Comparison of ENCODE assay signal across 1 cellular context in the genomic region with DNA sequence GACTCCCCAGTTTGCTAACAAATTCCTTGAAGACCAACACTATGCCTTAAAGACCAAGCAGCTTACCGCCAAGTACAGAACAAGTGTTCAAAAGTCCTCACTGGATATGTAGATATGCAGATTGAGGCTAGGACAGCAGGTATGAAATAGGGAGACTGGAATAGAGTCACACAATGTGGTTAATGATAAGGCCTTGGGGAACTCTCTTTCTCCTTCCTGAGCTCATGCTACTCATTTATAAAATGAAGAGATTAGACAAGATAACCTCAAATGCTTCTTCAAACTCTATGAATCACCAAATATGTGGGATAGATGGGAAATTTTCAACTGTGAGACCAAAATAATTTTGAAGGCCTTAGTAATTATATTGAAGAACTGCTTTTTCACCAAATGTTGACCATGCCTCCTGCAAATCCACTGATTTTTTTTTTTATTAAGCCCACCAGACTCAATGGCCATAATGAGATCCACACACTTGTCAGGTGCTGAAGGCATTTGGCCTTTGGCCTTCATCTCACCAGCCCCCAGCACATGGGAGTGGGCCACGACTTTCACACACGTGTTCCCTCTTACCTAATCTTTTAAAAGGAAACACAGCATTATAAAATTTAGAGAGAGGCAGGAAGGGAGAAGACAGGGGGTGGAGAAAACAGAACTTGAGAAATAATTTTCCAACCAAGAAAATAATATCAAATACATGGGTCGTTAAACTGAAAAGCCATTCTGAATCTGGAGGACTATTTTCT.
TF ChIP-seq lines count a peak whose summit lies in the region.

No MANE protein-coding gene starts in this region.

TF ChIP-seq in K562, 482 proteins besides CTCF, POLR2A, EP300 and RAD21 (continued from another document and continues in another):
- TF ChIP-seq, protein P1, sequence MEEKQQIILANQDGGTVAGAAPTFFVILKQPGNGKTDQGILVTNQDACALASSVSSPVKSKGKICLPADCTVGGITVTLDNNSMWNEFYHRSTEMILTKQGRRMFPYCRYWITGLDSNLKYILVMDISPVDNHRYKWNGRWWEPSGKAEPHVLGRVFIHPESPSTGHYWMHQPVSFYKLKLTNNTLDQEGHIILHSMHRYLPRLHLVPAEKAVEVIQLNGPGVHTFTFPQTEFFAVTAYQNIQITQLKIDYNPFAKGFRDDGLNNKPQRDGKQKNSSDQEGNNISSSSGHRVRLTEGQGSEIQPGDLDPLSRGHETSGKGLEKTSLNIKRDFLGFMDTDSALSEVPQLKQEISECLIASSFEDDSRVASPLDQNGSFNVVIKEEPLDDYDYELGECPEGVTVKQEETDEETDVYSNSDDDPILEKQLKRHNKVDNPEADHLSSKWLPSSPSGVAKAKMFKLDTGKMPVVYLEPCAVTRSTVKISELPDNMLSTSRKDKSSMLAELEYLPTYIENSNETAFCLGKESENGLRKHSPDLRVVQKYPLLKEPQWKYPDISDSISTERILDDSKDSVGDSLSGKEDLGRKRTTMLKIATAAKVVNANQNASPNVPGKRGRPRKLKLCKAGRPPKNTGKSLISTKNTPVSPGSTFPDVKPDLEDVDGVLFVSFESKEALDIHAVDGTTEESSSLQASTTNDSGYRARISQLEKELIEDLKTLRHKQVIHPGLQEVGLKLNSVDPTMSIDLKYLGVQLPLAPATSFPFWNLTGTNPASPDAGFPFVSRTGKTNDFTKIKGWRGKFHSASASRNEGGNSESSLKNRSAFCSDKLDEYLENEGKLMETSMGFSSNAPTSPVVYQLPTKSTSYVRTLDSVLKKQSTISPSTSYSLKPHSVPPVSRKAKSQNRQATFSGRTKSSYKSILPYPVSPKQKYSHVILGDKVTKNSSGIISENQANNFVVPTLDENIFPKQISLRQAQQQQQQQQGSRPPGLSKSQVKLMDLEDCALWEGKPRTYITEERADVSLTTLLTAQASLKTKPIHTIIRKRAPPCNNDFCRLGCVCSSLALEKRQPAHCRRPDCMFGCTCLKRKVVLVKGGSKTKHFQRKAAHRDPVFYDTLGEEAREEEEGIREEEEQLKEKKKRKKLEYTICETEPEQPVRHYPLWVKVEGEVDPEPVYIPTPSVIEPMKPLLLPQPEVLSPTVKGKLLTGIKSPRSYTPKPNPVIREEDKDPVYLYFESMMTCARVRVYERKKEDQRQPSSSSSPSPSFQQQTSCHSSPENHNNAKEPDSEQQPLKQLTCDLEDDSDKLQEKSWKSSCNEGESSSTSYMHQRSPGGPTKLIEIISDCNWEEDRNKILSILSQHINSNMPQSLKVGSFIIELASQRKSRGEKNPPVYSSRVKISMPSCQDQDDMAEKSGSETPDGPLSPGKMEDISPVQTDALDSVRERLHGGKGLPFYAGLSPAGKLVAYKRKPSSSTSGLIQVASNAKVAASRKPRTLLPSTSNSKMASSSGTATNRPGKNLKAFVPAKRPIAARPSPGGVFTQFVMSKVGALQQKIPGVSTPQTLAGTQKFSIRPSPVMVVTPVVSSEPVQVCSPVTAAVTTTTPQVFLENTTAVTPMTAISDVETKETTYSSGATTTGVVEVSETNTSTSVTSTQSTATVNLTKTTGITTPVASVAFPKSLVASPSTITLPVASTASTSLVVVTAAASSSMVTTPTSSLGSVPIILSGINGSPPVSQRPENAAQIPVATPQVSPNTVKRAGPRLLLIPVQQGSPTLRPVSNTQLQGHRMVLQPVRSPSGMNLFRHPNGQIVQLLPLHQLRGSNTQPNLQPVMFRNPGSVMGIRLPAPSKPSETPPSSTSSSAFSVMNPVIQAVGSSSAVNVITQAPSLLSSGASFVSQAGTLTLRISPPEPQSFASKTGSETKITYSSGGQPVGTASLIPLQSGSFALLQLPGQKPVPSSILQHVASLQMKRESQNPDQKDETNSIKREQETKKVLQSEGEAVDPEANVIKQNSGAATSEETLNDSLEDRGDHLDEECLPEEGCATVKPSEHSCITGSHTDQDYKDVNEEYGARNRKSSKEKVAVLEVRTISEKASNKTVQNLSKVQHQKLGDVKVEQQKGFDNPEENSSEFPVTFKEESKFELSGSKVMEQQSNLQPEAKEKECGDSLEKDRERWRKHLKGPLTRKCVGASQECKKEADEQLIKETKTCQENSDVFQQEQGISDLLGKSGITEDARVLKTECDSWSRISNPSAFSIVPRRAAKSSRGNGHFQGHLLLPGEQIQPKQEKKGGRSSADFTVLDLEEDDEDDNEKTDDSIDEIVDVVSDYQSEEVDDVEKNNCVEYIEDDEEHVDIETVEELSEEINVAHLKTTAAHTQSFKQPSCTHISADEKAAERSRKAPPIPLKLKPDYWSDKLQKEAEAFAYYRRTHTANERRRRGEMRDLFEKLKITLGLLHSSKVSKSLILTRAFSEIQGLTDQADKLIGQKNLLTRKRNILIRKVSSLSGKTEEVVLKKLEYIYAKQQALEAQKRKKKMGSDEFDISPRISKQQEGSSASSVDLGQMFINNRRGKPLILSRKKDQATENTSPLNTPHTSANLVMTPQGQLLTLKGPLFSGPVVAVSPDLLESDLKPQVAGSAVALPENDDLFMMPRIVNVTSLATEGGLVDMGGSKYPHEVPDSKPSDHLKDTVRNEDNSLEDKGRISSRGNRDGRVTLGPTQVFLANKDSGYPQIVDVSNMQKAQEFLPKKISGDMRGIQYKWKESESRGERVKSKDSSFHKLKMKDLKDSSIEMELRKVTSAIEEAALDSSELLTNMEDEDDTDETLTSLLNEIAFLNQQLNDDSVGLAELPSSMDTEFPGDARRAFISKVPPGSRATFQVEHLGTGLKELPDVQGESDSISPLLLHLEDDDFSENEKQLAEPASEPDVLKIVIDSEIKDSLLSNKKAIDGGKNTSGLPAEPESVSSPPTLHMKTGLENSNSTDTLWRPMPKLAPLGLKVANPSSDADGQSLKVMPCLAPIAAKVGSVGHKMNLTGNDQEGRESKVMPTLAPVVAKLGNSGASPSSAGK (IDR thresholded peaks at IDR 0.05): peak; percentile 41; the same call in 1 of the 2 replicates
- no peak for TF ChIP-seq ZNF24 (IDR thresholded peaks at IDR 0.05)
- no peak for TF ChIP-seq ZNF77 (CRISPR knock-in tag; IDR thresholded peaks at IDR 0.05)
- TF ChIP-seq ZFX (CRISPR knock-in tag; IDR thresholded peaks at IDR 0.05): peak; percentile 43
- no peak for TF ChIP-seq ZNF699 (CRISPR knock-in tag; IDR thresholded peaks at IDR 0.05; ENCODE audit: insufficient replicate concordance)
- TF ChIP-seq, protein P2, sequence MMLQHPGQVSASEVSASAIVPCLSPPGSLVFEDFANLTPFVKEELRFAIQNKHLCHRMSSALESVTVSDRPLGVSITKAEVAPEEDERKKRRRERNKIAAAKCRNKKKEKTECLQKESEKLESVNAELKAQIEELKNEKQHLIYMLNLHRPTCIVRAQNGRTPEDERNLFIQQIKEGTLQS (IDR thresholded peaks at IDR 0.05): no peak; the same call in 1 of the 2 replicates
- TF ChIP-seq, protein P2 (CRISPR knock-in tag; conservative IDR thresholded peaks at IDR 0.05): no peak
- no peak for TF ChIP-seq TGIF2 (CRISPR knock-in tag; IDR thresholded peaks at IDR 0.05)
- TF ChIP-seq ARID1B (IDR thresholded peaks at IDR 0.05): peak; percentile 72; the same call in 1 of the 2 replicates
- TF ChIP-seq CSDE1 (IDR thresholded peaks at IDR 0.05): no peak
- peak; percentile 44; the same call in 1 of the 2 replicates for TF ChIP-seq ZNF584 (CRISPR knock-in tag; IDR thresholded peaks at IDR 0.05; ENCODE audit: low read depth)
- TF ChIP-seq DNMT1 (IDR thresholded peaks at IDR 0.05): no peak
- peak; percentile 20; the same call in 1 of the 2 replicates for TF ChIP-seq SMARCE1 (IDR thresholded peaks at IDR 0.05)
- TF ChIP-seq TRIM24 (IDR thresholded peaks at IDR 0.05): peak; percentile 32 to 49; a peak in 1 of 4 replicates
- peak; percentile 55; the same call in 1 of the 2 replicates for TF ChIP-seq ZEB2 (IDR thresholded peaks at IDR 0.05)
- TF ChIP-seq TEAD4 (IDR thresholded peaks at IDR 0.05; ENCODE audit: low read length): peak; percentile 79; the same call in 1 of the 2 replicates
- no peak for TF ChIP-seq TEAD4 (CRISPR knock-in tag; IDR thresholded peaks at IDR 0.05; ENCODE audit: borderline replicate concordance)
- no peak for TF ChIP-seq BRF1 (IDR thresholded peaks at IDR 0.05; ENCODE audit: borderline replicate concordance, extremely low read depth, insufficient read length)
- no peak for TF ChIP-seq HDAC2 (IDR thresholded peaks at IDR 0.05)
- no peak for TF ChIP-seq SAFB (IDR thresholded peaks at IDR 0.05; ENCODE audit: borderline replicate concordance, low read depth, low read length)
- TF ChIP-seq, protein P3, sequence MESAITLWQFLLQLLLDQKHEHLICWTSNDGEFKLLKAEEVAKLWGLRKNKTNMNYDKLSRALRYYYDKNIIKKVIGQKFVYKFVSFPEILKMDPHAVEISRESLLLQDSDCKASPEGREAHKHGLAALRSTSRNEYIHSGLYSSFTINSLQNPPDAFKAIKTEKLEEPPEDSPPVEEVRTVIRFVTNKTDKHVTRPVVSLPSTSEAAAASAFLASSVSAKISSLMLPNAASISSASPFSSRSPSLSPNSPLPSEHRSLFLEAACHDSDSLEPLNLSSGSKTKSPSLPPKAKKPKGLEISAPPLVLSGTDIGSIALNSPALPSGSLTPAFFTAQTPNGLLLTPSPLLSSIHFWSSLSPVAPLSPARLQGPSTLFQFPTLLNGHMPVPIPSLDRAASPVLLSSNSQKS (CRISPR knock-in tag; IDR thresholded peaks at IDR 0.05): no peak
- TF ChIP-seq ZNF551 (CRISPR knock-in tag; IDR thresholded peaks at IDR 0.05): no peak
- TF ChIP-seq FOSL1 (tag; conservative IDR thresholded peaks at IDR 0.05): peak; percentile 83
- TF ChIP-seq ZNF655 (CRISPR knock-in tag; IDR thresholded peaks at IDR 0.05): no peak
- no peak for TF ChIP-seq MCM7 (IDR thresholded peaks at IDR 0.05)
- peak; percentile 24; the same call in 1 of the 2 replicates for TF ChIP-seq STAT5A (IDR thresholded peaks at IDR 0.05; ENCODE audit: borderline replicate concordance, low read length)
- TF ChIP-seq, protein P4, sequence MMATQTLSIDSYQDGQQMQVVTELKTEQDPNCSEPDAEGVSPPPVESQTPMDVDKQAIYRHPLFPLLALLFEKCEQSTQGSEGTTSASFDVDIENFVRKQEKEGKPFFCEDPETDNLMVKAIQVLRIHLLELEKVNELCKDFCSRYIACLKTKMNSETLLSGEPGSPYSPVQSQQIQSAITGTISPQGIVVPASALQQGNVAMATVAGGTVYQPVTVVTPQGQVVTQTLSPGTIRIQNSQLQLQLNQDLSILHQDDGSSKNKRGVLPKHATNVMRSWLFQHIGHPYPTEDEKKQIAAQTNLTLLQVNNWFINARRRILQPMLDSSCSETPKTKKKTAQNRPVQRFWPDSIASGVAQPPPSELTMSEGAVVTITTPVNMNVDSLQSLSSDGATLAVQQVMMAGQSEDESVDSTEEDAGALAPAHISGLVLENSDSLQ (IDR thresholded peaks at IDR 0.05): no peak
- no peak for TF ChIP-seq PTTG1 (tag; IDR thresholded peaks at IDR 0.05; ENCODE audit: low read depth)
- TF ChIP-seq U2AF1 (optimal IDR thresholded peaks at IDR 0.05; ENCODE audit: low read depth, low read length): no peak
- TF ChIP-seq TCF3 (CRISPR knock-in tag; IDR thresholded peaks at IDR 0.05): peak; percentile 84
